7 cellular contexts compared by ENCODE assay signal in genomic region chr3:64266065-64266874, GRCh38. TPM values are rescaled to one million over a fixed set of nuclear protein-coding genes. Genes with fewer than 3 reads are reported as not detected.
DNase-seq lines count a peak whose midpoint lies in the region; ATAC-seq, FAIRE-seq and TF ChIP-seq lines count a peak whose summit lies in the region.

No MANE protein-coding gene starts in this region.

- H2BK15ac ChIP-seq in H1 (ENCODE audit: low read length): no peak overlapping the region

- no peak overlapping the region for H4K8ac ChIP-seq in H1 (ENCODE audit: extremely low read depth, insufficient read depth, low read length)

- FAIRE-seq in H1 (lab: Jason Lieb, UNC): no peak

- H3K23me2 ChIP-seq in H1 (ENCODE audit: low read depth, low read length): no peaks in the 10 kb centered on the region

- H3K27ac ChIP-seq in H1 (ENCODE audit: low read depth, low read length): no peak overlapping the region

- H3K4me3 Mint-ChIP-seq in mesothelial cell of epicardium: peak overlapping the region; percentile 79

- H3K27ac Mint-ChIP-seq in mesothelial cell of epicardium: peak overlapping the region; percentile 92

- no peaks in the 10 kb centered on the region for H4K20me1 ChIP-seq in H1 (replicated peaks in 1 of 2; ENCODE audit: control insufficient read depth in 1 of 2, insufficient read depth in 2 of 2, low read length in 2 of 2)

- peaks cover 55% of the 10 kb centered on the region for H3K4me1 Mint-ChIP-seq in mesothelial cell of epicardium

- H3K9ac ChIP-seq in H1 (replicated peaks in 1 of 4; ENCODE audit: extremely low read depth in 1 of 4, low read depth in 3 of 4, low read length in 3 of 4): no peak overlapping the region

- CTCF ChIA-PET in H1 (lab: Charles Lee; ENCODE audit: partially characterized antibody): interaction anchor here (0.6 to 4.0 kb wide), 10 partner anchors 13 to 263 kb away, joined by 3 to 20 read pairs (median 3); no protein-coding TSS in a partner anchor

- no peaks in the 10 kb centered on the region for H3K27me3 Mint-ChIP-seq in mesothelial cell of epicardium (ENCODE audit: low read depth)

- H4K5ac ChIP-seq in H1 (ENCODE audit: insufficient read length, low read depth, low read length): no peak overlapping the region

- H4K91ac ChIP-seq in H1 (replicated peaks; ENCODE audit: insufficient read length, low read length): no peak overlapping the region

- no peak for TF ChIP-seq RAD21 in H1 (IDR thresholded peaks at IDR 0.05 in 1 of 2, conservative IDR thresholded peaks at IDR 0.05 in 1 of 2; ENCODE audit: low read depth in 2 of 2, low read length in 2 of 2)

- no peak overlapping the region for H2BK120ac ChIP-seq in H1 (replicated peaks; ENCODE audit: low read depth, low read length)

- DNase-seq in NCI-H526 treated with DMSO at 0.1 percent for 48 hours (lab: John Stamatoyannopoulos, UW) (peak; percentile 2), H1 (ENCODE audit: low read depth in 1 of 2, low spot score in 2 of 2) (no peak), mesothelial cell of epicardium (ENCODE audit: low spot score in 2 of 2, unreplicated experiment in 2 of 2) (no peak), ureter (ENCODE audit: low spot score) (peak; percentile 57), erythroblast (lab: John Stamatoyannopoulos, UW) (no peak), T-helper 9 cell (no peak)

- H3K36me3 ChIP-seq in H1 (ENCODE audit: control insufficient read depth in 2 of 4, insufficient read depth in 4 of 4, low read length in 3 of 4): no peaks in the 10 kb centered on the region

- no peak for ATAC-seq in HG02852 (IDR thresholded peaks at IDR 0.05; ENCODE audit: unreplicated experiment)

- no peak overlapping the region for H3K4ac ChIP-seq in H1 (replicated peaks; ENCODE audit: insufficient read length, low read depth, low read length)

- TF ChIP-seq CTCF in H1 (IDR thresholded peaks at IDR 0.05; ENCODE audit: control extremely low read depth in 1 of 3, insufficient read depth in 1 of 3, low read depth in 1 of 3, low read length in 3 of 3) (no peak), mesothelial cell of epicardium (IDR thresholded peaks at IDR 0.05; ENCODE audit: unreplicated experiment) (no peak)

- H2BK20ac ChIP-seq in H1 (ENCODE audit: low read length): no peak overlapping the region

- no peaks in the 10 kb centered on the region for H3K79me1 ChIP-seq in H1 (ENCODE audit: low read depth, low read length)

- peaks cover 0 to 18% (median 9%) of the 10 kb centered on the region in 4 experiments; a peak in 4 of 7 replicates for H3K4me1 ChIP-seq in H1 (replicated peaks in 1 of 4; ENCODE audit: control insufficient read depth in 3 of 4, insufficient read depth in 4 of 4, low read length in 3 of 4)

- WGBS in H1 (ENCODE audit: extremely low coverage in 1 of 2, insufficient coverage in 1 of 2, insufficient read length in 1 of 2, insufficient replicate concordance in 2 of 2, low coverage in 1 of 2, low lambda C conversion rate in 2 of 2, missing lambda C conversion rate in 1 of 2), 2 experiments: 76% methylated on average over 7 of the region's 7 CpGs; no CpG with 5 or more reads in 1 of the 2 experiments

- H3K9me3 ChIP-seq in H1 (ENCODE audit: insufficient read depth in 2 of 2, low read depth in 1 of 2, low read length in 1 of 2): peaks cover 0 to 3% of the 10 kb centered on the region in 2 experiments; a peak in 1 of 4 replicates

- no peak overlapping the region for H2AK5ac ChIP-seq in H1 (ENCODE audit: low read depth, low read length)

- H3K56ac ChIP-seq in H1 (replicated peaks; ENCODE audit: insufficient read length, low read depth, low read length): no peak overlapping the region

- peaks cover 8% of the 10 kb centered on the region for H3K9me3 Mint-ChIP-seq in mesothelial cell of epicardium

- peak overlapping the region in 1 of 2 experiments; percentile 80; a peak in 3 of 4 replicates for H3K4me2 ChIP-seq in H1 (ENCODE audit: insufficient read depth in 1 of 2, low read depth in 2 of 2, low read length in 2 of 2)

- H3K79me2 ChIP-seq in H1 (ENCODE audit: control insufficient read depth in 1 of 2, insufficient read depth in 2 of 2, low read length in 2 of 2): no peaks in the 10 kb centered on the region

- H3K14ac ChIP-seq in H1 (ENCODE audit: insufficient read length): no peak overlapping the region

- POLR2A ChIA-PET in H1 (lab: Charles Lee; ENCODE audit: partially characterized antibody): no interaction called here

- H3K23ac ChIP-seq in H1 (ENCODE audit: insufficient read length): no peak overlapping the region

- TF ChIP-seq POLR2A in H1 (IDR thresholded peaks at IDR 0.05; ENCODE audit: control extremely low read depth in 1 of 2, low read depth in 2 of 2, low read length in 2 of 2) (no peak), erythroblast (IDR thresholded peaks at IDR 0.05; ENCODE audit: low read length) (no peak)

- H3K27me3 ChIP-seq in H1 (replicated peaks in 1 of 4; ENCODE audit: control insufficient read depth in 3 of 4, extremely low read depth in 1 of 4, insufficient read depth in 3 of 4, low read length in 3 of 4): no peaks in the 10 kb centered on the region

- no peak overlapping the region for H3K18ac ChIP-seq in H1 (ENCODE audit: extremely low read depth, low read length)

- H2BK5ac ChIP-seq in H1 (ENCODE audit: low read depth, low read length): no peak overlapping the region

- H2BK12ac ChIP-seq in H1 (ENCODE audit: low read depth, low read length): no peak overlapping the region

- TF ChIP-seq EP300 in H1 (IDR thresholded peaks at IDR 0.05; ENCODE audit: borderline replicate concordance in 1 of 2, low read depth in 2 of 2, low read length in 2 of 2): no peak

- peaks cover 6% of the 10 kb centered on the region for H3K36me3 Mint-ChIP-seq in mesothelial cell of epicardium

- no peak overlapping the region for H2AFZ ChIP-seq in H1 (ENCODE audit: low read length)

- H3K4me3 ChIP-seq in H1 (ENCODE audit: extremely low read depth in 1 of 4, insufficient read depth in 2 of 4, low read depth in 3 of 4, low read length in 4 of 4): 0 out of 8 replicates have a peak overlapping the region, but pooled peaks of 1 of the 4 experiments have one; percentile 70

TF ChIP-seq in H1, 55 proteins besides CTCF, POLR2A, EP300 and RAD21:
- no peak for TF ChIP-seq CBX8 (IDR thresholded peaks at IDR 0.05; ENCODE audit: borderline replicate concordance, low read depth, low read length)
- peak; percentile 39; the same call in 1 of the 2 replicates for TF ChIP-seq CEBPB (IDR thresholded peaks at IDR 0.05; ENCODE audit: low read depth, low read length)

RNA-seq across cellular contexts. Expression of gene PRICKLE2, which starts 41.0 kb away (rescaled TPM):
- 8.0 and 8.9 TPM in 2 replicates for total RNA-seq in H1 (2021; fragmentation: NEBNext Ultra II Directional; extraction: Animal tissue kit (Norgen Biotek cat#: 25700))
- 2.9 and 3.7 TPM in 2 replicates for polyA plus RNA-seq in H1 (2011; rRNA removed)
- polyA plus RNA-seq in H1 (2011; cell fraction: cytosol; rRNA removed): 2.8 TPM
- 5.6 TPM for polyA plus RNA-seq in H1 (2011; cell fraction: nucleus; rRNA removed)
- 2.4 to 2.9 TPM (median 2.7 TPM) in 4 replicates for polyA plus RNA-seq in H1 (2012, experiment 1 of 2)
- polyA plus RNA-seq in H1 (2012, experiment 2 of 2): 0.22 TPM
- 1.6 TPM for polyA plus RNA-seq in H1 (2013, experiment 1 of 2)
- polyA plus RNA-seq in H1 (2013, experiment 2 of 2): 1.8 TPM
- 11.8 and 13.0 TPM in 2 replicates for polyA minus RNA-seq in H1 (2011; rRNA and poly(A)+ RNA removed)
- 6.1 TPM for polyA minus RNA-seq in H1 (2011; cell fraction: cytosol; rRNA and poly(A)+ RNA removed)
- polyA minus RNA-seq in H1 (2011; cell fraction: nucleus; rRNA and poly(A)+ RNA removed): 17.2 TPM
- total RNA-seq in mesothelial cell of epicardium (41.3 to 46.2 TPM (median 43.2 TPM) in 3 replicates), ureter (43.7 TPM)

Comparison
In these comparisons a context has a peak if more than half of its experiments do, and no peak if none do; other contexts are left out.
1. DNase-seq: peak in NCI-H526 treated with DMSO at 0.1 percent for 48 hours (single experiment) and ureter (single experiment); none in H1 (0 of 2), mesothelial cell of epicardium (0 of 2), erythroblast (0 of 2) and T-helper 9 cell (single experiment).